Comparison of ENCODE assay signal across 24 cellular contexts in the genomic region with DNA sequence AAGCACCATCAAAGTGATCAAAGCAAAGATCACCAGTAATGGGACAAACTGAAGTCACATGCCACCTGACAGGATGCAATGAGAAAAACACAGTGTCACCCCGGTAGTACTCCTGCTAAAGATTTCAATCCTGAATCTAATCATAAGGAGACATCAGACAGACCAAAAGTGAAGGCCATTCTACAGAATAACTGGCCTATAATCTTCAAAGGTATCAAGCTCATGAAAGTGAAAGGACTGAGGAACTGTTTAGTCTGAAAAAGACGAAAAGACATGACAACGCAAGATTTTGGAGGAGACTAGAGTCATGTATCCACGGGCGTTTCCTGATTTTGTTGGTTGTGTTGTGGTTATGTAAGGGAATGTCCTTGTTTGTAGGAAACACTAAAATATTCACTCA. TPM values are rescaled to one million over a fixed set of nuclear protein-coding genes. Genes with fewer than 3 reads are reported as not detected.
"Had no signal": no experiment of that assay in that cellular context is flagged by ENCODE, and none has a peak within 500 bp of the region (broad histone marks: within the 10 kb centered on the region; RNA-seq: fewer than 3 reads in every experiment).

No MANE protein-coding gene starts in this region.

- H3K4me3 Mint-ChIP-seq: effector memory CD8-positive, alpha-beta T cell; naive thymus-derived CD8-positive, alpha-beta T cell; stimulated activated naive CD8-positive, alpha-beta T cell treated with anti-CD3 and anti-CD28 coated beads, Interleukin-15, amount 100 ng/mL, for 72 hours; type B pancreatic cell had no signal

- H3K27ac Mint-ChIP-seq: effector memory CD8-positive, alpha-beta T cell; naive thymus-derived CD8-positive, alpha-beta T cell; progenitor cell of endocrine pancreas; stimulated activated naive CD8-positive, alpha-beta T cell treated with anti-CD3 and anti-CD28 coated beads, Interleukin-15, amount 100 ng/mL, for 72 hours; type B pancreatic cell had no signal

- H3K9me3 ChIP-seq: heart right ventricle, left lung, ovary, testis, tibial artery had no signal

- ATAC-seq: effector memory CD8-positive, alpha-beta T cell; heart right ventricle; left cardiac atrium; left lung; naive thymus-derived CD8-positive, alpha-beta T cell; sciatic nerve; stimulated activated naive CD8-positive, alpha-beta T cell treated with anti-CD3 and anti-CD28 coated beads, Interleukin-15, amount 100 ng/mL, for 72 hours had no signal

- H3K9me3 Mint-ChIP-seq: effector memory CD8-positive, alpha-beta T cell; naive thymus-derived CD8-positive, alpha-beta T cell; stimulated activated naive CD8-positive, alpha-beta T cell treated with anti-CD3 and anti-CD28 coated beads, Interleukin-15, amount 100 ng/mL, for 72 hours; type B pancreatic cell had no signal

- H3K36me3 ChIP-seq: heart right ventricle, left lung, ovary, tibial artery had no signal

- H3K4me1 ChIP-seq: tibial artery had no signal

- H3K4me1 Mint-ChIP-seq: stimulated activated naive CD8-positive, alpha-beta T cell treated with anti-CD3 and anti-CD28 coated beads, Interleukin-15, amount 100 ng/mL, for 72 hours had no signal

- H3K4me3 ChIP-seq: heart right ventricle, left lung, ovary, smooth muscle cell, testis, tibial artery had no signal

- H3K36me3 Mint-ChIP-seq: naive thymus-derived CD8-positive, alpha-beta T cell; type B pancreatic cell had no signal

- H3K27ac ChIP-seq: left lung, ovary, testis, tibial artery had no signal

- DNase-seq: cerebellar nuclear complex; cortex of kidney; effector memory CD8-positive, alpha-beta T cell; foreskin melanocyte; glutamatergic neuron; heart right ventricle; hippocampal formation; left cardiac atrium; left lung; naive thymus-derived CD8-positive, alpha-beta T cell; occipital lobe; ovary; stimulated activated CD4-positive, alpha-beta T cell treated with anti-CD3 and anti-CD28 coated beads, Interleukin-12 subunit alpha, Interleukin-12 subunit beta, amount 100 ng/mL, for 4 hours; stimulated activated CD4-positive, alpha-beta T cell treated with anti-CD3 and anti-CD28 coated beads, Interleukin-1b, Interleukin-23, amount 100 ng/mL, for 48 hours; stimulated activated CD4-positive, alpha-beta T cell treated with anti-CD3 and anti-CD28 coated beads, Interleukin-4, amount 100 ng/mL, for 1 hour; stimulated activated CD8-positive, alpha-beta memory T cell treated with anti-CD3 and anti-CD28 coated beads, Interleukin-4, amount 100 ng/mL, for 48 hours; stimulated activated naive CD4-positive, alpha-beta T cell; stimulated activated naive CD8-positive, alpha-beta T cell treated with anti-CD3 and anti-CD28 coated beads, Interleukin-15, amount 100 ng/mL, for 72 hours; testis; tibial artery had no signal

- H3K4me2 ChIP-seq: smooth muscle cell had no signal

- H3K27me3 ChIP-seq: heart right ventricle, left lung, ovary, testis, tibial artery had no signal

RNA-seq across cellular contexts. Expression of a gene that starts 42.4 kb away (rescaled TPM):
- total RNA-seq: naive thymus-derived CD8-positive, alpha-beta T cell had no signal
